15 cellular contexts compared by ENCODE assay signal in the genomic region with DNA sequence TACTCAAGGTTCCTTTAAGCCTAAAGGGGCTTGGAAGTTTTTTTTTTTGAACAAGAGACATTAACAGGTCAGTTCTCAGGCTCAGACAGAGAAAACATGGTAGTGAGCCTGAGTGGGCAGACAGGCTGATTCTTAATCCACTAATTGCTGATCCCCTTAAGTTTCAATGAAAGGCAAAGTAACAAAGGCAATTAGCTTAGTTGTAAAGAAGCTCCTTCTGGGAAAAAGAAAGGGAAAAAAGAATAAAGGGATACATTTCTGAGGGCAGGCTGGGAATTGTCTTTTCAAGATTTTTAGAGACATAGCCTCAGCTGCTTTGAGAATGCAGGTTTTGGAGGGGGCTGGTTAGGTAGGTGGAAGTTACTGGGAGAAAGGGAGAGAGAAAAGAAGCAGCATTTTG.
DNase-seq lines count a peak whose midpoint lies in the region; ATAC-seq and TF ChIP-seq lines count a peak whose summit lies in the region.
"Had no signal": no experiment of that assay in that cellular context is flagged by ENCODE, and none has a peak within 500 bp of the region (broad histone marks: within the 10 kb centered on the region; RNA-seq: fewer than 3 reads in every experiment).

No MANE protein-coding gene starts in this region.

- H3K79me2 ChIP-seq in neural progenitor cell (ENCODE audit: low read depth), result no peaks in the 10 kb centered on the region
- H3K79me2 ChIP-seq in smooth muscle cell (ENCODE audit: low read depth), result no peaks in the 10 kb centered on the region

- H3K9me3 ChIP-seq in neural progenitor cell (ENCODE audit: low read depth) (no peaks in the 10 kb centered on the region), smooth muscle cell (replicated peaks; ENCODE audit: low read depth) (no peaks in the 10 kb centered on the region)
- H3K9me3 ChIP-seq: BE2C, Caco-2, HAP-1 had no signal

- H3K36me3 ChIP-seq in neural progenitor cell, result no peaks in the 10 kb centered on the region
- H3K36me3 ChIP-seq in smooth muscle cell (ENCODE audit: low read depth), result no peaks in the 10 kb centered on the region
- H3K36me3 ChIP-seq: BE2C, HAP-1 had no signal

- no peaks in the 10 kb centered on the region for H3K36me3 Mint-ChIP-seq in activated T-helper 17 cell treated with anti-CD3 and anti-CD28 coated beads, Interleukin-2, amount 50 U/mL, for 72 hours (ENCODE audit: low read depth)
- no peaks in the 10 kb centered on the region for H3K36me3 Mint-ChIP-seq in neural progenitor cell

- no peak overlapping the region for H3K4me3 Mint-ChIP-seq in activated T-helper 17 cell treated with anti-CD3 and anti-CD28 coated beads, Interleukin-2, amount 50 U/mL, for 72 hours
- H3K4me3 Mint-ChIP-seq in neural progenitor cell, result no peak overlapping the region
- H3K4me3 Mint-ChIP-seq: CD4-positive, alpha-beta T cell had no signal

- H3K9ac ChIP-seq in neural progenitor cell (no peak overlapping the region), smooth muscle cell (ENCODE audit: low read depth) (no peak overlapping the region)

- H3K4me2 ChIP-seq in neural progenitor cell, result peak overlapping the region; percentile 64
- peak overlapping the region; percentile 35 for H3K4me2 ChIP-seq in smooth muscle cell

- H4K20me1 ChIP-seq in neural progenitor cell (ENCODE audit: low read depth) (peaks cover 12% of the 10 kb centered on the region), smooth muscle cell (ENCODE audit: low read depth) (no peaks in the 10 kb centered on the region)

- H3K27me3 ChIP-seq in neural progenitor cell, result peaks cover 59% of the 10 kb centered on the region
- H3K27me3 ChIP-seq in smooth muscle cell (ENCODE audit: low read depth), result peaks cover 7% of the 10 kb centered on the region
- H3K27me3 ChIP-seq: BE2C had no signal

- H3K4me3 ChIP-seq in neural progenitor cell, result peak overlapping the region; percentile 20
- H3K4me3 ChIP-seq in smooth muscle cell, result no peak overlapping the region
- H3K4me3 ChIP-seq: HAP-1 had no signal

- TF ChIP-seq CTCF in neural progenitor cell (IDR thresholded peaks at IDR 0.05) (no peak), smooth muscle cell (IDR thresholded peaks at IDR 0.05; ENCODE audit: borderline replicate concordance, insufficient read depth, poor library complexity, severe bottlenecking) (no peak)

- H3K9me3 Mint-ChIP-seq in activated T-helper 17 cell treated with anti-CD3 and anti-CD28 coated beads, Interleukin-2, amount 50 U/mL, for 72 hours, result no peaks in the 10 kb centered on the region
- no peaks in the 10 kb centered on the region for H3K9me3 Mint-ChIP-seq in neural progenitor cell
- H3K9me3 Mint-ChIP-seq: CD4-positive, alpha-beta T cell had no signal

- no peak for ATAC-seq in activated T-helper 17 cell treated with anti-CD3 and anti-CD28 coated beads, Interleukin-2, amount 50 U/mL, for 72 hours (replicated peaks)

- DNase-seq in NCI-H82 (lab: John Stamatoyannopoulos, UW), result peak; percentile 91
- peak; percentile 72 for DNase-seq in neural progenitor cell (ENCODE audit: low spot score)
- no peak for DNase-seq in smooth muscle cell (lab: John Stamatoyannopoulos, UW; ENCODE audit: unreplicated experiment)
- no peak for DNase-seq in HPDE6-E6E7 (ENCODE audit: extremely low spot score)
- no peak for DNase-seq in NCI-H187 treated with DMSO at 0.1 percent for 48 hours (lab: John Stamatoyannopoulos, UW)
- DNase-seq in C1 segment of cervical spinal cord (lab: John Stamatoyannopoulos, UW), result no peak
- DNase-seq: ACHN; BE2C; Caco-2; CD4-positive, alpha-beta T cell; DMS79 treated with DMSO at 0.1 percent for 48 hours; GF-D8 had no signal

- H3F3A ChIP-seq in neural progenitor cell (ENCODE audit: low read depth) (peaks cover 22% of the 10 kb centered on the region), smooth muscle cell (ENCODE audit: low read depth) (no peaks in the 10 kb centered on the region)

- H3K27ac ChIP-seq in neural progenitor cell (no peak overlapping the region), smooth muscle cell (ENCODE audit: low read depth) (no peak overlapping the region)
- H3K27ac ChIP-seq: C4-2B had no signal

- peaks cover 21% of the 10 kb centered on the region for H3K4me1 ChIP-seq in neural progenitor cell
- H3K4me1 ChIP-seq in smooth muscle cell (ENCODE audit: low read depth), result peaks cover 21% of the 10 kb centered on the region
- H3K4me1 ChIP-seq: BE2C, Caco-2, HAP-1 had no signal

- H3K27ac Mint-ChIP-seq in activated T-helper 17 cell treated with anti-CD3 and anti-CD28 coated beads, Interleukin-2, amount 50 U/mL, for 72 hours, result peak overlapping the region; percentile 14
- H3K27ac Mint-ChIP-seq in neural progenitor cell, result no peak overlapping the region
- H3K27ac Mint-ChIP-seq: CD4-positive, alpha-beta T cell had no signal

- H3K4me1 Mint-ChIP-seq in activated T-helper 17 cell treated with anti-CD3 and anti-CD28 coated beads, Interleukin-2, amount 50 U/mL, for 72 hours, result peaks cover 3% of the 10 kb centered on the region
- H3K4me1 Mint-ChIP-seq in neural progenitor cell, result peaks cover 20% of the 10 kb centered on the region

- H2AFZ ChIP-seq in neural progenitor cell (replicated peaks) (no peak overlapping the region), smooth muscle cell (ENCODE audit: low read depth) (no peak overlapping the region)

- H3K27me3 Mint-ChIP-seq in activated T-helper 17 cell treated with anti-CD3 and anti-CD28 coated beads, Interleukin-2, amount 50 U/mL, for 72 hours, result no peaks in the 10 kb centered on the region
- H3K27me3 Mint-ChIP-seq in neural progenitor cell (ENCODE audit: insufficient read depth, low read depth), result peaks cover 5% of the 10 kb centered on the region
- H3K27me3 Mint-ChIP-seq: CD4-positive, alpha-beta T cell had no signal

Comparison
In these comparisons a context has a peak if more than half of its experiments do, and no peak if none do; other contexts are left out.
1. DNase-seq: peak in NCI-H82 (single experiment) and neural progenitor cell (single experiment); none in smooth muscle cell (single experiment), HPDE6-E6E7 (single experiment), NCI-H187 treated with DMSO at 0.1 percent for 48 hours (single experiment) and C1 segment of cervical spinal cord (0 of 14).